2 cellular contexts compared by ENCODE assay signal in genomic region chr17:1699891-1700290, GRCh38. TPM values are rescaled to one million over a fixed set of nuclear protein-coding genes. Genes with fewer than 3 reads are reported as not detected.
"Had no signal": no experiment of that assay in that cellular context is flagged by ENCODE, and none has a peak within 500 bp of the region (broad histone marks: within the 10 kb centered on the region; RNA-seq: fewer than 3 reads in every experiment).

No MANE protein-coding gene starts in this region.

RNA-seq across cellular contexts. Expression of gene SERPINF2, which starts 42.8 kb away (rescaled TPM):
- total RNA-seq: activated naive CD4-positive, alpha-beta T cell treated with anti-CD3 and anti-CD28 coated beads for 36 hours had no signal
- polyA plus RNA-seq: cardiac muscle cell had no signal
